ENCODE assay signal across 23 cellular contexts in genomic region chr7:183907-184767, GRCh38. TPM values are rescaled to one million over a fixed set of nuclear protein-coding genes. Genes with fewer than 3 reads are reported as not detected.
DNase-seq lines count a peak whose midpoint lies in the region; ATAC-seq and TF ChIP-seq lines count a peak whose summit lies in the region.
"Had no signal": no experiment of that assay in that cellular context is flagged by ENCODE, and none has a peak within 500 bp of the region (broad histone marks: within the 10 kb centered on the region; RNA-seq: fewer than 3 reads in every experiment).

No MANE protein-coding gene starts in this region.

- H3K23ac ChIP-seq in IMR-90 (ENCODE audit: low read depth, low read length) (no peak overlapping the region), neuronal stem cell (ENCODE audit: low read depth, low read length, poor library complexity) (peak overlapping the region; percentile 40)

- dilution Hi-C loops in IMR-90 (cut with HindIII; ENCODE audit: low sequenced_read_pairs, unreplicated experiment), result no loop called here

- peaks cover 5% of the 10 kb centered on the region for H3K27me3 ChIP-seq in IMR-90 (ENCODE audit: control insufficient read depth, insufficient read depth, low read length)
- H3K27me3 ChIP-seq in gastroesophageal sphincter, result no peaks in the 10 kb centered on the region
- peaks cover 0 to 75% (median 0%) of the 10 kb centered on the region in 3 experiments for H3K27me3 ChIP-seq in neuronal stem cell (ENCODE audit: control insufficient read depth in 3 of 3, insufficient read depth in 3 of 3, low read depth in 1 of 3, low read length in 3 of 3)
- no peaks in the 10 kb centered on the region for H3K27me3 ChIP-seq in vagina
- no peaks in the 10 kb centered on the region for H3K27me3 ChIP-seq in endodermal cell (ENCODE audit: control insufficient read depth, insufficient read depth, low read length, poor library complexity, severe bottlenecking)

- H2BK120ac ChIP-seq in IMR-90 (ENCODE audit: low read depth, low read length) (no peak overlapping the region), neuronal stem cell (ENCODE audit: low read depth, low read length) (no peak overlapping the region)

- no peak for TF ChIP-seq RAD21 in IMR-90 (IDR thresholded peaks at IDR 0.05; ENCODE audit: low read length)

- in situ Hi-C loops in IMR-90 (cut with MboI; ENCODE audit: low sequenced_read_pairs), result no loop called here

- H3K79me1 ChIP-seq in IMR-90 (ENCODE audit: low read depth in 1 of 2, low read length in 2 of 2) (no peaks in the 10 kb centered on the region), neuronal stem cell (ENCODE audit: low read depth, low read length) (peaks cover 3% of the 10 kb centered on the region)

- H3K9ac ChIP-seq in IMR-90 (ENCODE audit: low read depth, low read length) (no peak overlapping the region), neuronal stem cell (ENCODE audit: low read depth, low read length, poor library complexity) (no peak overlapping the region), endodermal cell (ENCODE audit: extremely low read depth, low read length, poor library complexity, severe bottlenecking) (no peak overlapping the region)
- H3K9ac ChIP-seq: SK-N-SH had no signal

- H3K14ac ChIP-seq in IMR-90 (replicated peaks; ENCODE audit: low read depth, low read length) (no peak overlapping the region), neuronal stem cell (ENCODE audit: low read length) (no peak overlapping the region)

- DNase-seq in IMR-90 (no peak), neuronal stem cell (ENCODE audit: low spot score) (no peak), vagina (ENCODE audit: extremely low spot score in 2 of 2) (no peak), endodermal cell (no peak)
- DNase-seq: CD4-positive, alpha-beta T cell; Kasumi-1; NCI-H1092 treated with DMSO at 0.1 percent for 48 hours; NCI-H1436; NCI-H187; NCI-H2107; NCI-H524; NCI-H748 treated with DMSO at 0.1 percent for 48 hours; SIG-M5; SK-N-SH had no signal

- no peak for TF ChIP-seq EP300 in gastroesophageal sphincter (IDR thresholded peaks at IDR 0.05)

- H3K27ac ChIP-seq in IMR-90 (ENCODE audit: insufficient read depth, low read length), result no peak overlapping the region
- H3K27ac ChIP-seq in gastroesophageal sphincter, result peak overlapping the region in 3 of 4 donors; percentile 39 to 60 (median 52)
- no peak overlapping the region for H3K27ac ChIP-seq in neuronal stem cell (replicated peaks; ENCODE audit: low read length)
- H3K27ac ChIP-seq in vagina, result peak overlapping the region; percentile 52
- no peak overlapping the region for H3K27ac ChIP-seq in endodermal cell (ENCODE audit: low read depth, low read length)
- H3K27ac ChIP-seq: BLaER1 treated with 17β-estradiol and CSF1 and Interleukin-3, amounts not matched to agents 10 nM and 100 nM had no signal

- peaks cover 9% of the 10 kb centered on the region for H3K4me1 Mint-ChIP-seq in endodermal cell

- ATAC-seq in IMR-90 (ENCODE audit: low read depth) (0 out of 2 replicates have a peak, but pooled peaks have one; percentile 13), gastroesophageal sphincter (no peak), HG02870 (IDR thresholded peaks at IDR 0.05; ENCODE audit: unreplicated experiment) (no peak)
- ATAC-seq in activated CD4-positive, CD25-positive, alpha-beta regulatory T cell treated with anti-CD3 and anti-CD28 coated beads, Interleukin-2, amount 50 U/mL, for 24 hours, result no peak
- ATAC-seq: GM23338, HCT116, HepG2, K562 had no signal

- H3K9me3 ChIP-seq in IMR-90 (ENCODE audit: control insufficient read depth, insufficient read depth, low read length), result no peaks in the 10 kb centered on the region
- no peaks in the 10 kb centered on the region for H3K9me3 ChIP-seq in gastroesophageal sphincter
- H3K9me3 ChIP-seq in neuronal stem cell (replicated peaks in 1 of 2; ENCODE audit: control insufficient read depth in 2 of 2, insufficient read depth in 1 of 2, low read depth in 1 of 2, low read length in 2 of 2), result no peaks in the 10 kb centered on the region
- no peaks in the 10 kb centered on the region for H3K9me3 ChIP-seq in vagina
- H3K9me3 ChIP-seq in endodermal cell (ENCODE audit: control insufficient read depth, low read length), result no peaks in the 10 kb centered on the region
- H3K9me3 ChIP-seq: BLaER1 treated with 17β-estradiol and CSF1 and Interleukin-3, amounts not matched to agents 10 nM and 100 nM; SK-N-SH had no signal

- 91% methylated on average over 15 of the region's 27 CpGs; no CpG with 5 or more reads in 1 of the 2 experiments for WGBS in IMR-90 (ENCODE audit: extremely low coverage in 2 of 2, insufficient read length in 1 of 2), 2 experiments
- WGBS in gastroesophageal sphincter (ENCODE audit: low coverage in 1 of 2), 2 donors, result 40 to 81% methylated on average over 1 to 12 of the region's 27 CpGs
- WGBS in neuronal stem cell (ENCODE audit: extremely low coverage in 2 of 2, insufficient read length in 2 of 2, insufficient replicate concordance in 1 of 2), 2 donors, result no CpG with 5 or more reads among the region's 27 CpGs
- WGBS in endodermal cell (ENCODE audit: insufficient coverage in 1 of 2, insufficient read length in 1 of 2), 2 experiments, result 88 to 90% methylated on average over 18 to 27 of the region's 27 CpGs

- intact Hi-C loops in IMR-90 (cut with micrococcal nuclease) (no loop called here), vagina (cut with DNase I) (no loop called here)

- no peak for TF ChIP-seq POLR2A in IMR-90 (IDR thresholded peaks at IDR 0.05; ENCODE audit: low read depth, low read length)
- no peak for TF ChIP-seq POLR2A in gastroesophageal sphincter (IDR thresholded peaks at IDR 0.05)
- TF ChIP-seq POLR2A in vagina (IDR thresholded peaks at IDR 0.05), result no peak

- peaks cover 2% of the 10 kb centered on the region; the same call in 1 of the 2 replicates for H3K4me1 ChIP-seq in IMR-90 (ENCODE audit: control insufficient read depth, insufficient read depth, low read length)
- H3K4me1 ChIP-seq in gastroesophageal sphincter, result peaks cover 0 to 18% (median 9%) of the 10 kb centered on the region in 3 donors
- H3K4me1 ChIP-seq in neuronal stem cell (ENCODE audit: control insufficient read depth in 2 of 2, insufficient read depth in 1 of 2, low read depth in 1 of 2, low read length in 2 of 2), result no peaks in the 10 kb centered on the region
- H3K4me1 ChIP-seq in vagina, result peaks cover 10% of the 10 kb centered on the region
- H3K4me1 ChIP-seq in endodermal cell (ENCODE audit: control insufficient read depth, insufficient read depth, low read length), result no peaks in the 10 kb centered on the region

- CTCF ChIA-PET in IMR-90 (lab: Yijun Ruan, JAX), result interaction anchor here (0.6 kb wide), 1 partner anchor 73 kb away, joined by 3 read pairs; no protein-coding TSS in a partner anchor

- H3K27me3 Mint-ChIP-seq in endodermal cell (ENCODE audit: insufficient read depth), result peaks cover 5% of the 10 kb centered on the region
- H3K27me3 Mint-ChIP-seq: CD4-positive, alpha-beta T cell had no signal

- H2AFZ ChIP-seq in IMR-90 (replicated peaks; ENCODE audit: low read length, poor library complexity) (peak overlapping the region; percentile 8), neuronal stem cell (ENCODE audit: low read length) (no peak overlapping the region)
- H2AFZ ChIP-seq: GM23338 had no signal

- no peak overlapping the region for H3K27ac Mint-ChIP-seq in endodermal cell
- H3K27ac Mint-ChIP-seq: CD4-positive, alpha-beta T cell; GM23338 had no signal

- H2AK5ac ChIP-seq in IMR-90 (ENCODE audit: low read depth, low read length), result no peak overlapping the region
- H2AK5ac ChIP-seq in neuronal stem cell (ENCODE audit: low read depth, low read length), result peak overlapping the region; percentile 51

- H3K9me1 ChIP-seq in IMR-90 (ENCODE audit: insufficient read depth, low read length), result no peaks in the 10 kb centered on the region

- H2BK12ac ChIP-seq in neuronal stem cell (ENCODE audit: low read length), result no peak overlapping the region

- no peak overlapping the region for H4K91ac ChIP-seq in IMR-90 (ENCODE audit: insufficient read depth, low read depth, low read length)
- no peak overlapping the region for H4K91ac ChIP-seq in neuronal stem cell (ENCODE audit: low read depth, low read length, poor library complexity)

- H2BK5ac ChIP-seq in IMR-90 (ENCODE audit: low read depth, low read length, poor library complexity, severe bottlenecking) (no peak overlapping the region), neuronal stem cell (ENCODE audit: low read length) (no peak overlapping the region)

- H2BK15ac ChIP-seq in IMR-90 (ENCODE audit: low read depth, low read length) (no peak overlapping the region), neuronal stem cell (ENCODE audit: low read length) (no peak overlapping the region)

- no peaks in the 10 kb centered on the region for H3K9me3 Mint-ChIP-seq in endodermal cell
- H3K9me3 Mint-ChIP-seq: CD4-positive, alpha-beta T cell had no signal

- H3K4ac ChIP-seq in IMR-90 (ENCODE audit: low read depth, low read length), result peak overlapping the region; percentile 5; the same call in 1 of the 2 replicates
- H3K4ac ChIP-seq in neuronal stem cell (ENCODE audit: low read length), result no peak overlapping the region

- POLR2A ChIA-PET in IMR-90 (lab: Charles Lee; ENCODE audit: unreplicated experiment), result no interaction called here

- no peak overlapping the region for H3K18ac ChIP-seq in IMR-90 (ENCODE audit: low read depth, low read length)
- peak overlapping the region; percentile 6 for H3K18ac ChIP-seq in neuronal stem cell (ENCODE audit: low read length)

- no peak overlapping the region for H4K5ac ChIP-seq in IMR-90 (ENCODE audit: low read depth, low read length)

- H3K4me3 ChIP-seq in IMR-90 (ENCODE audit: insufficient read depth, low read depth, low read length), result no peak overlapping the region
- no peak overlapping the region for H3K4me3 ChIP-seq in gastroesophageal sphincter
- H3K4me3 ChIP-seq in neuronal stem cell (ENCODE audit: low read length in 2 of 2), result no peak overlapping the region
- no peak overlapping the region for H3K4me3 ChIP-seq in vagina
- no peak overlapping the region for H3K4me3 ChIP-seq in endodermal cell (ENCODE audit: low read length)
- H3K4me3 ChIP-seq: BLaER1 treated with 17β-estradiol and CSF1 and Interleukin-3, amounts not matched to agents 10 nM and 100 nM; GM23338; K562 had no signal

- no peak overlapping the region for H3K56ac ChIP-seq in IMR-90 (ENCODE audit: extremely low read depth, insufficient read depth, low read length)

- H2AK9ac ChIP-seq in IMR-90 (replicated peaks; ENCODE audit: low read depth, low read length, poor library complexity), result peak overlapping the region; percentile 73

- H4K8ac ChIP-seq in IMR-90 (ENCODE audit: low read depth in 2 of 2, low read length in 2 of 2), result no peak overlapping the region
- H4K8ac ChIP-seq in neuronal stem cell (ENCODE audit: low read depth, low read length), result no peak overlapping the region

- H3K4me3 Mint-ChIP-seq in endodermal cell, result no peak overlapping the region
- H3K4me3 Mint-ChIP-seq: CD4-positive, alpha-beta T cell; GM23338 had no signal

- H3K4me2 ChIP-seq in IMR-90 (ENCODE audit: low read depth, low read length) (no peak overlapping the region), neuronal stem cell (ENCODE audit: insufficient read depth, low read length, poor library complexity, severe bottlenecking) (no peak overlapping the region)
- H3K4me2 ChIP-seq: GM23338, SK-N-SH had no signal

- H3K36me3 ChIP-seq in IMR-90 (ENCODE audit: control insufficient read depth, insufficient read depth, low read length) (no peaks in the 10 kb centered on the region), gastroesophageal sphincter (no peaks in the 10 kb centered on the region), neuronal stem cell (replicated peaks in 1 of 2; ENCODE audit: control insufficient read depth in 2 of 2, insufficient read depth in 2 of 2, low read length in 2 of 2) (no peaks in the 10 kb centered on the region), vagina (no peaks in the 10 kb centered on the region), endodermal cell (ENCODE audit: control insufficient read depth, insufficient read depth, low read length) (no peaks in the 10 kb centered on the region)
- H3K36me3 ChIP-seq: BLaER1 treated with 17β-estradiol and CSF1 and Interleukin-3, amounts not matched to agents 10 nM and 100 nM had no signal

- BruUV-seq in IMR-90 (replicated peaks; lab: Mats Ljungman, UMichigan), result no TSS peak

- no peak for TF ChIP-seq CTCF in IMR-90 (conservative IDR thresholded peaks at IDR 0.05; ENCODE audit: low read depth, low read length)
- TF ChIP-seq CTCF in gastroesophageal sphincter (IDR thresholded peaks at IDR 0.05), result no peak
- TF ChIP-seq CTCF in vagina (IDR thresholded peaks at IDR 0.05), result no peak
- no peak for TF ChIP-seq CTCF in endodermal cell (conservative IDR thresholded peaks at IDR 0.05)

- H4K20me1 ChIP-seq in IMR-90 (ENCODE audit: insufficient read depth, low read length), result no peaks in the 10 kb centered on the region
- H4K20me1 ChIP-seq: BLaER1 treated with 17β-estradiol and CSF1 and Interleukin-3, amounts not matched to agents 10 nM and 100 nM had no signal

- no peaks in the 10 kb centered on the region for H3K36me3 Mint-ChIP-seq in endodermal cell (ENCODE audit: low read depth)

- H2BK20ac ChIP-seq in IMR-90 (ENCODE audit: low read depth, low read length), result no peak overlapping the region

RNA-seq across cellular contexts. Expression of gene FAM20C, which starts 8.2 kb away (rescaled TPM):
- total RNA-seq in IMR-90 (2012; rRNA removed), result 7.7 and 8.9 TPM in 2 replicates
- 36.6 and 38.2 TPM in 2 replicates for polyA plus RNA-seq in IMR-90 (2012; rRNA removed)
- polyA plus RNA-seq in IMR-90 (2012; cell fraction: cytosol; rRNA removed), result 36.5 and 56.4 TPM in 2 replicates
- 38.9 and 55.0 TPM in 2 replicates for polyA plus RNA-seq in IMR-90 (2012; cell fraction: nucleus; rRNA removed; ENCODE audit: low replicate concordance)
- 10 to 100 TPM; 41.9 to 87.5 (median 73.6) TPM for total RNA-seq in gastroesophageal sphincter
- polyA plus RNA-seq in neuronal stem cell (2013, experiment 1 of 2), result 7.3 TPM
- 7.3 TPM for polyA plus RNA-seq in neuronal stem cell (2013, experiment 2 of 2)
- 22.1 TPM for total RNA-seq in vagina
- total RNA-seq in endodermal cell, result 10 to 100 TPM; 33.5 to 53.5 TPM
- polyA plus RNA-seq in endodermal cell (2013, experiment 1 of 2), result 19.9 TPM
- polyA plus RNA-seq in endodermal cell (2013, experiment 2 of 2), result 18.4 TPM
- total RNA-seq: HT-29 had no signal
- polyA plus RNA-seq: K562 had no signal

Comparison
In these comparisons a context has a peak if more than half of its experiments do, and no peak if none do; other contexts are left out.
1. H3K27ac ChIP-seq: peak in gastroesophageal sphincter (3 of 4) and vagina (single experiment); none in IMR-90 (single experiment), neuronal stem cell (single experiment) and endodermal cell (single experiment).